12 cellular contexts compared by ENCODE assay signal in genomic region chr2:237487496-237487895, GRCh38. TPM values are rescaled to one million over a fixed set of nuclear protein-coding genes. Genes with fewer than 3 reads are reported as not detected.
DNase-seq lines count a peak whose midpoint lies in the region; ATAC-seq and TF ChIP-seq lines count a peak whose summit lies in the region.
"Had no signal": no experiment of that assay in that cellular context is flagged by ENCODE, and none has a peak within 500 bp of the region (broad histone marks: within the 10 kb centered on the region; RNA-seq: fewer than 3 reads in every experiment).

No MANE protein-coding gene starts in this region.

- H3K9ac ChIP-seq in rectal smooth muscle tissue (ENCODE audit: low read length) = no peak overlapping the region

- H3K27ac ChIP-seq in right atrium auricular region (peak overlapping the region; percentile 86 to 92), rectal smooth muscle tissue (ENCODE audit: low read depth, low read length) (no peak overlapping the region)

- no peaks in the 10 kb centered on the region for H3K36me3 ChIP-seq in right atrium auricular region
- H3K36me3 ChIP-seq in rectal smooth muscle tissue (ENCODE audit: control insufficient read depth, insufficient read depth, low read length) = peaks cover 3% of the 10 kb centered on the region

- H3K27me3 ChIP-seq in right atrium auricular region = no peaks in the 10 kb centered on the region
- peaks cover 12% of the 10 kb centered on the region for H3K27me3 ChIP-seq in rectal smooth muscle tissue (ENCODE audit: control insufficient read depth, insufficient read depth, low read length)

- no peak for TF ChIP-seq CTCF in right atrium auricular region (IDR thresholded peaks at IDR 0.05)

- H3K4me3 ChIP-seq in right atrium auricular region = peak overlapping the region; percentile 59 to 61
- H3K4me3 ChIP-seq in rectal smooth muscle tissue (ENCODE audit: low read length) = peak overlapping the region; percentile 71

- peaks cover 0 to 48% of the 10 kb centered on the region in 2 donors for H3K4me1 ChIP-seq in right atrium auricular region
- H3K4me1 ChIP-seq in rectal smooth muscle tissue (ENCODE audit: control insufficient read depth, insufficient read depth, low read length) = peaks cover 3% of the 10 kb centered on the region

- peak; percentile 34 for DNase-seq in Daoy (ENCODE audit: low read depth)
- peak; percentile 44 for DNase-seq in astrocyte of the hippocampus (ENCODE audit: low read depth, low spot score)
- DNase-seq in right atrium auricular region (ENCODE audit: low spot score) = no peak
- DNase-seq in H4 (ENCODE audit: low spot score) = no peak
- DNase-seq in NCI-H2029 treated with DMSO at 0.1 percent for 48 hours (lab: John Stamatoyannopoulos, UW) = no peak
- DNase-seq in NCI-H1436 treated with DMSO at 0.1 percent for 48 hours (lab: John Stamatoyannopoulos, UW) = no peak
- DNase-seq: activated naive CD4-positive, alpha-beta T cell treated with anti-CD3 and anti-CD28 coated beads for 36 hours; CD4-positive, alpha-beta T cell; stimulated activated CD4-positive, alpha-beta T cell treated with anti-CD3 and anti-CD28 coated beads, Interleukin-12 subunit alpha, Interleukin-12 subunit beta, amount 100 ng/mL, for 4 hours had no signal

- ATAC-seq in HG03432 (IDR thresholded peaks at IDR 0.05; ENCODE audit: unreplicated experiment) = no peak
- ATAC-seq: activated CD4-positive, CD25-positive, alpha-beta regulatory T cell treated with anti-CD3 and anti-CD28 coated beads, Interleukin-2, amount 50 U/mL, for 24 hours had no signal

- H3K9me3 ChIP-seq in right atrium auricular region = peaks cover 0 to 15% of the 10 kb centered on the region in 2 donors

RNA-seq across cellular contexts. Expression of gene MLPH, which starts 0.4 kb away (rescaled TPM):
- 53.1 and 58.8 TPM in 2 replicates for total RNA-seq in Daoy (2014; rRNA removed; shearing (Covaris generic))
- 100 to 1,000 TPM in 1 of 2 donors, 10 to 100 TPM in 1; 27.1 to 108 TPM for total RNA-seq in right atrium auricular region
- 7.7 and 9.9 TPM in 2 replicates for total RNA-seq in H4 (2014; rRNA removed; shearing (Covaris generic))
- total RNA-seq: activated naive CD4-positive, alpha-beta T cell treated with anti-CD3 and anti-CD28 coated beads for 36 hours had no signal

Comparison
In these comparisons a context has a peak if more than half of its experiments do, and no peak if none do; other contexts are left out.
1. DNase-seq: peak in Daoy (single experiment) and astrocyte of the hippocampus (single experiment); none in right atrium auricular region (single experiment), H4 (single experiment), NCI-H2029 treated with DMSO at 0.1 percent for 48 hours (single experiment) and NCI-H1436 treated with DMSO at 0.1 percent for 48 hours (single experiment).